8 cellular contexts compared by ENCODE assay signal in genomic region chr2:46650556-46651001, GRCh38.
DNase-seq lines count a peak whose midpoint lies in the region; ATAC-seq and TF ChIP-seq lines count a peak whose summit lies in the region.

No MANE protein-coding gene starts in this region.

- peak; percentile 70 for TF ChIP-seq CTCF in GM20000 (IDR thresholded peaks at IDR 0.05; ENCODE audit: extremely low read depth, missing control alignments)
- TF ChIP-seq CTCF in astrocyte of the cerebellum (IDR thresholded peaks at IDR 0.05; ENCODE audit: low read depth, low read length, missing control alignments) = peak; percentile 95

- DNase-seq in AG08395 (ENCODE audit: low spot score) = peak; percentile 66
- peak; percentile 66 for DNase-seq in GM20000 (ENCODE audit: low spot score)
- DNase-seq in NCI-H2107 (lab: John Stamatoyannopoulos, UW) = peak; percentile 85
- DNase-seq in T-helper 9 cell = peak; percentile 51
- DNase-seq in astrocyte of the cerebellum (ENCODE audit: low read depth) = peak; percentile 86
- peak; percentile 75 for DNase-seq in iPS DF 4.7 (ENCODE audit: extremely low read depth, low spot score)
- peak; percentile 24 to 78 (median 41) for DNase-seq in stimulated activated CD4-positive, alpha-beta T cell treated with anti-CD3 and anti-CD28 coated beads, Interleukin-12 subunit alpha, Interleukin-12 subunit beta, amount 100 ng/mL, for 48 hours (ENCODE audit: low read depth in 2 of 3, low spot score in 1 of 3)

- in situ Hi-C loops in astrocyte of the cerebellum (cut with HindIII; ENCODE audit: low sequenced_read_pairs) = loop anchor here (5.0 kb wide), 1 partner anchor 222 kb away; no protein-coding TSS in a partner anchor

- H3K4me3 ChIP-seq in astrocyte of the cerebellum (ENCODE audit: low read depth, low read length) = no peak overlapping the region

- no peak for ATAC-seq in HG03097 (IDR thresholded peaks at IDR 0.05; ENCODE audit: low FRiP score, unreplicated experiment)
